19 cellular contexts compared by ENCODE assay signal in genomic region chr6:125853740-125854139, GRCh38.
DNase-seq lines count a peak whose midpoint lies in the region; ATAC-seq, FAIRE-seq and TF ChIP-seq lines count a peak whose summit lies in the region.
"Had no signal": no experiment of that assay in that cellular context is flagged by ENCODE, and none has a peak within 500 bp of the region (broad histone marks: within the 10 kb centered on the region; RNA-seq: fewer than 3 reads in every experiment).

No MANE protein-coding gene starts in this region.

- no peaks in the 10 kb centered on the region for H3K4me1 ChIP-seq in small intestine (ENCODE audit: control insufficient read depth in 2 of 2, insufficient read depth in 1 of 2, low read depth in 1 of 2, low read length in 1 of 2)
- no peaks in the 10 kb centered on the region for H3K4me1 ChIP-seq in mucosa of descending colon (ENCODE audit: low read depth)
- H3K4me1 ChIP-seq: SJCRH30 had no signal

- 17 to 56% (median 23%) methylated on average over 1 of the region's 1 CpG for WGBS in small intestine, 3 donors

- peaks cover 18% of the 10 kb centered on the region for H3K9me3 Mint-ChIP-seq in osteocyte (ENCODE audit: unreplicated experiment)
- H3K9me3 Mint-ChIP-seq: GM23338 had no signal

- no peak overlapping the region for H3K27ac ChIP-seq in small intestine (ENCODE audit: low read depth in 1 of 2, low read length in 1 of 2)
- H3K27ac ChIP-seq: SJCRH30 had no signal

- peaks cover 8% of the 10 kb centered on the region for H3K4me1 Mint-ChIP-seq in osteocyte (ENCODE audit: unreplicated experiment)

- no peak overlapping the region for H3K4me3 ChIP-seq in small intestine (ENCODE audit: low read depth in 1 of 2, low read length in 2 of 2)
- no peak overlapping the region for H3K4me3 ChIP-seq in mucosa of descending colon
- H3K4me3 ChIP-seq: GM23338, SJCRH30 had no signal

- H3K36me3 ChIP-seq in small intestine (ENCODE audit: control insufficient read depth in 2 of 2, insufficient read depth in 2 of 2, low read length in 2 of 2) (no peaks in the 10 kb centered on the region), mucosa of descending colon (ENCODE audit: low read depth) (no peaks in the 10 kb centered on the region)
- H3K36me3 ChIP-seq: SJCRH30 had no signal

- TF ChIP-seq CTCF in mucosa of descending colon (IDR thresholded peaks at IDR 0.05) (no peak), osteocyte (IDR thresholded peaks at IDR 0.05) (no peak)

- intact Hi-C loops in mucosa of descending colon (cut with DNase I, micrococcal nuclease), result no loop called here

- no peak for FAIRE-seq in small intestine (lab: Jason Lieb, UNC)
- FAIRE-seq: GM12891 had no signal

- H3K27ac Mint-ChIP-seq in osteocyte (ENCODE audit: unreplicated experiment), result no peak overlapping the region
- H3K27ac Mint-ChIP-seq: CD4-positive, CD25-positive, alpha-beta regulatory T cell; GM23338 had no signal

- H3K9me3 ChIP-seq in small intestine (ENCODE audit: control insufficient read depth, low read depth), result no peaks in the 10 kb centered on the region
- H3K9me3 ChIP-seq in mucosa of descending colon, result no peaks in the 10 kb centered on the region
- H3K9me3 ChIP-seq: BE2C, Caco-2, SJCRH30 had no signal

- H3K4me3 Mint-ChIP-seq in osteocyte (ENCODE audit: unreplicated experiment), result no peak overlapping the region
- H3K4me3 Mint-ChIP-seq: CD4-positive, CD25-positive, alpha-beta regulatory T cell; GM23338 had no signal

- peaks cover 21% of the 10 kb centered on the region for H3K36me3 Mint-ChIP-seq in osteocyte (ENCODE audit: unreplicated experiment)

- peak; percentile 25 for DNase-seq in NCI-H2171 treated with DMSO at 0.1 percent for 48 hours (lab: John Stamatoyannopoulos, UW)
- DNase-seq in NCI-H2171 (lab: John Stamatoyannopoulos, UW), result no peak
- peak; percentile 60 for DNase-seq in NCI-H226
- peak; percentile 4 to 15 for DNase-seq in erythroblast (lab: John Stamatoyannopoulos, UW)
- peak; percentile 18 for DNase-seq in small intestine
- no peak for DNase-seq in stimulated activated naive CD4-positive, alpha-beta T cell (lab: John Stamatoyannopoulos, UW)
- DNase-seq in mucosa of descending colon, result no peak
- DNase-seq in osteocyte (ENCODE audit: extremely low spot score, unreplicated experiment), result no peak
- DNase-seq: BE2C; Caco-2; CD4-positive, CD25-positive, alpha-beta regulatory T cell; EL; MM.1S; NCI-H1092 treated with DMSO at 0.1 percent for 48 hours; NCI-H1694; SJCRH30 had no signal

- H3K27me3 ChIP-seq in small intestine (ENCODE audit: control insufficient read depth in 2 of 2, insufficient read depth in 2 of 2, low read length in 2 of 2), result no peaks in the 10 kb centered on the region
- H3K27me3 ChIP-seq: BE2C, SJCRH30 had no signal

- no peak for TF ChIP-seq POLR2A in erythroblast (IDR thresholded peaks at IDR 0.05; ENCODE audit: low read length)

- no peaks in the 10 kb centered on the region for H3K27me3 Mint-ChIP-seq in osteocyte (ENCODE audit: unreplicated experiment)
- H3K27me3 Mint-ChIP-seq: CD4-positive, CD25-positive, alpha-beta regulatory T cell had no signal

- ATAC-seq in mucosa of descending colon, result no peak
- ATAC-seq: GM23338, Panc1 had no signal

Comparison
In these comparisons a context has a peak if more than half of its experiments do, and no peak if none do; other contexts are left out.
1. DNase-seq: peak in NCI-H2171 treated with DMSO at 0.1 percent for 48 hours (single experiment), NCI-H226 (single experiment), erythroblast (2 of 2) and small intestine (single experiment); none in NCI-H2171 (single experiment), stimulated activated naive CD4-positive, alpha-beta T cell (0 of 6), mucosa of descending colon (0 of 3) and osteocyte (single experiment).